In the genomic region with DNA sequence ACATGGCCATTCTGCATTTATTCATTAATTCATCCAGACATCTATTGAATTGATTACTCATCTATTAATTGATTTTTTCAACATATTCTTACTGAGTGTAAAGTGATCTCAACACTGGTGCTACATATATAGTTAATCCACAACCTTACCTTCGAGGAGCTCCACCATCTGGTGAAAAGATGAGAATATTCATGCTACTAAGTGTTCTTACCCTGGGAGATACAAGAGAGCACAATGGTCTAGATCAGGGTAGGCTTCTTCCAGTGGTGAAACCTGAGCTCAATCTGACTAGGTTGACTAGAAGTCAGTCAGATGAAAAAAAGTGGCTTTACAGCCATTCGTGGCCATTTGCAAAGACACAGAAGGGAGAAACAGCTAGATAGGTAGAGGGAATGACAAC, we compare ENCODE assay signal across 21 cellular contexts.
DNase-seq lines count a peak whose midpoint lies in the region; TF ChIP-seq lines count a peak whose summit lies in the region.
"Had no signal": no experiment of that assay in that cellular context is flagged by ENCODE, and none has a peak within 500 bp of the region (broad histone marks: within the 10 kb centered on the region; RNA-seq: fewer than 3 reads in every experiment).

No MANE protein-coding gene starts in this region.

- H3F3A ChIP-seq in neural progenitor cell (ENCODE audit: low read depth), result no peaks in the 10 kb centered on the region

- H3K9ac ChIP-seq in neural progenitor cell, result no peak overlapping the region

- DNase-seq in NCI-H82 (lab: John Stamatoyannopoulos, UW), result peak; percentile 29
- DNase-seq in NCI-H82 treated with DMSO at 0.1 percent for 48 hours (lab: John Stamatoyannopoulos, UW; ENCODE audit: unreplicated experiment), result no peak
- DNase-seq in LNCaP clone FGC (ENCODE audit: low read depth), result no peak
- DNase-seq in neural progenitor cell (ENCODE audit: low spot score), result peak; percentile 3
- no peak for DNase-seq in activated gamma-delta T cell (lab: John Stamatoyannopoulos, UW)
- DNase-seq in NCI-H774 (lab: John Stamatoyannopoulos, UW), result no peak
- DNase-seq in activated effector memory CD4-positive, alpha-beta T cell treated with anti-CD3 and anti-CD28 coated beads, Interleukin-2, amount 50 U/mL, for 16 hours, result no peak
- DNase-seq: activated CD4-positive, alpha-beta T cell treated with anti-CD3 and anti-CD28 coated beads for 36 hours; activated effector memory CD4-positive, alpha-beta T cell treated with Interleukin-2 at 50 U/mL for 16 hours; CD4-positive, alpha-beta memory T cell; effector CD4-positive, alpha-beta T cell; esophagus squamous epithelium; glutamatergic neuron; Karpas-422; naive B cell; NCI-H1930; stimulated activated CD4-positive, alpha-beta T cell treated with anti-CD3 and anti-CD28 coated beads, Interleukin-1b, Interleukin-23, amount 100 ng/mL, for 48 hours; stimulated activated naive CD8-positive, alpha-beta T cell treated with anti-CD3 and anti-CD28 coated beads, Interleukin-15, amount 100 ng/mL, for 72 hours; upper lobe of left lung had no signal

- H3K9me3 ChIP-seq in neural progenitor cell (ENCODE audit: low read depth), result no peaks in the 10 kb centered on the region
- H3K9me3 ChIP-seq: esophagus squamous epithelium, upper lobe of left lung had no signal

- no peak overlapping the region for H3K27ac ChIP-seq in VCaP
- H3K27ac ChIP-seq in neural progenitor cell, result no peak overlapping the region
- H3K27ac ChIP-seq: cardiac muscle cell, esophagus squamous epithelium, upper lobe of left lung had no signal

- H3K27ac Mint-ChIP-seq in neural progenitor cell, result no peak overlapping the region
- H3K27ac Mint-ChIP-seq: activated CD4-positive, alpha-beta T cell treated with anti-CD3 and anti-CD28 coated beads for 36 hours; CD4-positive, alpha-beta memory T cell; naive B cell; stimulated activated naive CD8-positive, alpha-beta T cell treated with anti-CD3 and anti-CD28 coated beads, Interleukin-15, amount 100 ng/mL, for 72 hours had no signal

- no peaks in the 10 kb centered on the region for H3K9me3 Mint-ChIP-seq in neural progenitor cell

- H2AFZ ChIP-seq in neural progenitor cell (replicated peaks), result no peak overlapping the region

- no peaks in the 10 kb centered on the region for H3K27me3 Mint-ChIP-seq in neural progenitor cell (ENCODE audit: insufficient read depth, low read depth)
- H3K27me3 Mint-ChIP-seq: activated CD4-positive, alpha-beta T cell treated with anti-CD3 and anti-CD28 coated beads for 36 hours; CD4-positive, alpha-beta memory T cell; naive B cell; stimulated activated naive CD8-positive, alpha-beta T cell treated with anti-CD3 and anti-CD28 coated beads, Interleukin-15, amount 100 ng/mL, for 72 hours had no signal

- H3K36me3 Mint-ChIP-seq in neural progenitor cell, result no peaks in the 10 kb centered on the region
- H3K36me3 Mint-ChIP-seq: CD4-positive, alpha-beta memory T cell; naive B cell had no signal

- H3K36me3 ChIP-seq in neural progenitor cell, result no peaks in the 10 kb centered on the region
- H3K36me3 ChIP-seq: cardiac muscle cell, esophagus squamous epithelium, upper lobe of left lung had no signal

- H3K79me2 ChIP-seq in neural progenitor cell (ENCODE audit: low read depth), result no peaks in the 10 kb centered on the region

- no peaks in the 10 kb centered on the region for H3K4me1 Mint-ChIP-seq in neural progenitor cell
- H3K4me1 Mint-ChIP-seq: activated CD4-positive, alpha-beta T cell treated with anti-CD3 and anti-CD28 coated beads for 36 hours; CD4-positive, alpha-beta memory T cell; naive B cell; stimulated activated naive CD8-positive, alpha-beta T cell treated with anti-CD3 and anti-CD28 coated beads, Interleukin-15, amount 100 ng/mL, for 72 hours had no signal

- H3K4me3 ChIP-seq in LNCaP clone FGC (ENCODE audit: low read depth, low read length) (no peak overlapping the region), neural progenitor cell (no peak overlapping the region)
- H3K4me3 ChIP-seq: cardiac muscle cell, esophagus squamous epithelium, upper lobe of left lung had no signal

- no peaks in the 10 kb centered on the region for H3K27me3 ChIP-seq in neural progenitor cell
- H3K27me3 ChIP-seq: cardiac muscle cell, esophagus squamous epithelium, upper lobe of left lung had no signal

- no peaks in the 10 kb centered on the region for H3K4me1 ChIP-seq in neural progenitor cell
- H3K4me1 ChIP-seq: esophagus squamous epithelium, upper lobe of left lung had no signal

- H4K20me1 ChIP-seq in neural progenitor cell (ENCODE audit: low read depth), result no peaks in the 10 kb centered on the region

- H3K4me2 ChIP-seq in neural progenitor cell, result no peak overlapping the region

- TF ChIP-seq CTCF in LNCaP clone FGC (IDR thresholded peaks at IDR 0.05; ENCODE audit: control insufficient read depth, extremely low read depth, insufficient read depth) (peak; percentile 30; the same call in 1 of the 2 replicates), VCaP (conservative IDR thresholded peaks at IDR 0.05) (peak; percentile 61), neural progenitor cell (IDR thresholded peaks at IDR 0.05) (no peak)

- H3K4me3 Mint-ChIP-seq in neural progenitor cell, result no peak overlapping the region
- H3K4me3 Mint-ChIP-seq: activated CD4-positive, alpha-beta T cell treated with anti-CD3 and anti-CD28 coated beads for 36 hours; CD4-positive, alpha-beta memory T cell; naive B cell; stimulated activated naive CD8-positive, alpha-beta T cell treated with anti-CD3 and anti-CD28 coated beads, Interleukin-15, amount 100 ng/mL, for 72 hours had no signal

Comparison
In these comparisons a context has a peak if more than half of its experiments do, and no peak if none do; other contexts are left out.
1. DNase-seq: peak in NCI-H82 (single experiment) and neural progenitor cell (single experiment); none in NCI-H82 treated with DMSO at 0.1 percent for 48 hours (single experiment), LNCaP clone FGC (single experiment), activated gamma-delta T cell (single experiment), NCI-H774 (single experiment) and activated effector memory CD4-positive, alpha-beta T cell treated with anti-CD3 and anti-CD28 coated beads, Interleukin-2, amount 50 U/mL, for 16 hours (single experiment).